In the genomic region with DNA sequence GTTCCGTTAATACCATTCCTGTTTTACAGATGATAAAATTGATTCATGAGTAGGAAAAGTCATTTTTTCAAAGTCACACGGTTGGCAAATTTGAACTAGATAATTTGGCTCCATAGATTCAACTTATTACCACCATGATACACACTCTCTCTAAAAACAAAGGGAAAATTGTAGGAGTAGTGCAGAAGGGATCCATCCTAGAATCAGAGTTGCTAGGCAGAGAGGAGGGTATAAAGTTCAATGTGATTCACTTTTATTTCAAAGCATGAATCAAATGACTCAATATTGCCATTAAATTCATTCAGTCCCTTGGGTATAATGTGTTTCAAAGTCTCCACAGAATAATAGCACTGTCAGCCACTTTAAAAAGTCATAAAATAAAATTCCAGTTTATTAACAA, we compare ENCODE assay signal across 34 cellular contexts.
"Had no signal": no experiment of that assay in that cellular context is flagged by ENCODE, and none has a peak within 500 bp of the region (broad histone marks: within the 10 kb centered on the region; RNA-seq: fewer than 3 reads in every experiment).

No MANE protein-coding gene starts in this region.

- H3K9me3 ChIP-seq: MG63 had no signal

- H3K27me3 ChIP-seq: MG63 had no signal

- H3K36me3 ChIP-seq: MG63 had no signal

- H3K9ac ChIP-seq: KMS-11 had no signal

- H3K27ac ChIP-seq: KMS-11 had no signal

- H3K4me2 ChIP-seq: KMS-11 had no signal

- DNase-seq: Karpas-422, Kasumi-1, MG63, MM.1S, MV-4-11, NCI-H1048, NCI-H1092, NCI-H1092 treated with DMSO at 0.1 percent for 48 hours, NCI-H1105, NCI-H1105 treated with DMSO at 0.1 percent for 48 hours, NCI-H1417, NCI-H1417 treated with DMSO at 0.1 percent for 48 hours, NCI-H1436, NCI-H1436 treated with DMSO at 0.1 percent for 48 hours, NCI-H146, NCI-H1694, NCI-H1694 treated with DMSO at 0.1 percent for 48 hours, NCI-H187, NCI-H187 treated with DMSO at 0.1 percent for 48 hours, NCI-H1930, NCI-H2029, NCI-H2029 treated with DMSO at 0.1 percent for 48 hours, NCI-H2081, NCI-H2081 treated with DMSO at 0.1 percent for 48 hours, NCI-H2107, NCI-H2171, NCI-H2171 treated with DMSO at 0.1 percent for 48 hours, NCI-H2227 treated with DMSO at 0.1 percent for 48 hours, NCI-H226, NCI-H345, NCI-H446, NCI-H446 treated with DMSO at 0.1 percent for 48 hours, NCI-H510A had no signal

- H3K4me3 ChIP-seq: MG63 had no signal
